18 cellular contexts compared by ENCODE assay signal in genomic region chr9:14373726-14374125, GRCh38. TPM values are rescaled to one million over a fixed set of nuclear protein-coding genes. Genes with fewer than 3 reads are reported as not detected.
DNase-seq lines count a peak whose midpoint lies in the region; ATAC-seq and TF ChIP-seq lines count a peak whose summit lies in the region.
"Had no signal": no experiment of that assay in that cellular context is flagged by ENCODE, and none has a peak within 500 bp of the region (broad histone marks: within the 10 kb centered on the region; RNA-seq: fewer than 3 reads in every experiment).

No MANE protein-coding gene starts in this region.

- H3K4me1 ChIP-seq in transverse colon: peaks cover 0 to 15% (median 6%) of the 10 kb centered on the region in 4 donors

- TF ChIP-seq CTCF in transverse colon (IDR thresholded peaks at IDR 0.05): no peak

- peak; percentile 8 for DNase-seq in RPMI7951 (ENCODE audit: low read depth)
- peak; percentile 57 for DNase-seq in dedifferentiated amniotic fluid mesenchymal stem cell (ENCODE audit: extremely low spot score)
- DNase-seq in iris pigment epithelial cell (ENCODE audit: low read depth): peak; percentile 23
- no peak for DNase-seq in transverse colon
- DNase-seq in AG08395 (ENCODE audit: low spot score): no peak
- DNase-seq in effector CD8-positive, alpha-beta T cell (lab: John Stamatoyannopoulos, UW): no peak
- DNase-seq: activated CD4-positive, alpha-beta T cell treated with anti-CD3 and anti-CD28 coated beads for 48 hours; activated CD8-positive, alpha-beta memory T cell treated with anti-CD3 and anti-CD28 coated beads, Interleukin-2, amount 10 ng/mL, durations not matched to agents 7 days and 5 days; activated naive CD8-positive, alpha-beta T cell treated with anti-CD3 and anti-CD28 coated beads, Interleukin-2, amount 50 U/mL, for 24 hours; DND-41; NCI-H1092 treated with DMSO at 0.1 percent for 48 hours; NCI-H524 treated with DMSO at 0.1 percent for 48 hours; stimulated activated CD4-positive, alpha-beta T cell treated with anti-CD3 and anti-CD28 coated beads, Interleukin-4, amount 100 ng/mL, for 4 hours; T-helper 1 cell had no signal

- intact Hi-C loops in transverse colon (cut with DNase I; ENCODE audit: low total_unique reads): no loop called here

- in situ Hi-C loops in transverse colon (cut with MboI; ENCODE audit: low pct_ligation_motif_present in 1 of 4, low pct_unique_long_range_greater_than_20kb in 1 of 4, low sequenced_read_pairs in 3 of 4): no loop called here

- H3K36me3 ChIP-seq in transverse colon: no peaks in the 10 kb centered on the region

- WGBS in transverse colon (ENCODE audit: low coverage in 1 of 2), 2 donors: 72 to 73% methylated on average over 4 of the region's 4 CpGs

- peak overlapping the region in 3 of 4 donors; percentile 39 to 59 (median 39) for H3K27ac ChIP-seq in transverse colon
- H3K27ac ChIP-seq: RWPE1 had no signal

- no peak overlapping the region for H3K4me3 ChIP-seq in transverse colon

- no peak for ATAC-seq in HG03196 (IDR thresholded peaks at IDR 0.05; ENCODE audit: unreplicated experiment)
- ATAC-seq: activated CD8-positive, alpha-beta memory T cell treated with anti-CD3 and anti-CD28 coated beads, Interleukin-2, amount 10 ng/mL, durations not matched to agents 7 days and 5 days; activated naive CD8-positive, alpha-beta T cell treated with anti-CD3 and anti-CD28 coated beads, Interleukin-2, amount 50 U/mL, for 24 hours; natural killer cell treated with Interleukin-12 subunit alpha and Interleukin-12 subunit beta and Interleukin-15 and Interleukin-18, amount 100 ng/mL, for 72 hours had no signal

- no peak for TF ChIP-seq EP300 in transverse colon (IDR thresholded peaks at IDR 0.05; ENCODE audit: low read depth)

- no peaks in the 10 kb centered on the region for H3K9me3 ChIP-seq in transverse colon

- H3K27me3 ChIP-seq in transverse colon: no peaks in the 10 kb centered on the region

- no peak for TF ChIP-seq POLR2A in transverse colon (IDR thresholded peaks at IDR 0.05)

RNA-seq across cellular contexts. Expression of gene NFIB, which starts 59.8 kb away (rescaled TPM):
- total RNA-seq in RPMI7951 (2014; rRNA removed; shearing (Covaris generic)): 6.4 and 9.1 TPM in 2 replicates
- total RNA-seq in transverse colon: 100 to 1,000 TPM in 1 of 4 donors, 10 to 100 TPM in 3; 40.2 to 150 (median 83.7) TPM
- total RNA-seq: activated CD8-positive, alpha-beta memory T cell treated with anti-CD3 and anti-CD28 coated beads, Interleukin-2, amount 10 ng/mL, durations not matched to agents 7 days and 5 days; activated T-helper 2 cell treated with anti-CD3 and anti-CD28 coated beads, Interferon-gamma antibody, Interleukin-2, Interleukin-4, amounts not matched to agents 10 μg/mL and 5 μg/mL and 100 μg/mL, durations not matched to agents 14 hours and 24 hours and 36 hours; natural killer cell treated with Interleukin-12 subunit alpha and Interleukin-12 subunit beta and Interleukin-15 and Interleukin-18, amount 100 ng/mL, for 72 hours had no signal

Comparison
In these comparisons a context has a peak if more than half of its experiments do, and no peak if none do; other contexts are left out.
1. DNase-seq: peak in RPMI7951 (single experiment), dedifferentiated amniotic fluid mesenchymal stem cell (single experiment) and iris pigment epithelial cell (single experiment); none in transverse colon (single experiment), AG08395 (single experiment) and effector CD8-positive, alpha-beta T cell (single experiment).